ENCODE assay signal across 18 cellular contexts in genomic region chr12:123748171-123748570, GRCh38. TPM values are rescaled to one million over a fixed set of nuclear protein-coding genes. Genes with fewer than 3 reads are reported as not detected.
"Had no signal": no experiment of that assay in that cellular context is flagged by ENCODE, and none has a peak within 500 bp of the region (broad histone marks: within the 10 kb centered on the region; RNA-seq: fewer than 3 reads in every experiment).

No MANE protein-coding gene starts in this region.

- H3K27me3 ChIP-seq: esophagus muscularis mucosa, tibial artery, uterus had no signal

- H3K4me3 ChIP-seq: coronary artery, esophagus muscularis mucosa, tibial artery, uterus had no signal

- H3K4me1 ChIP-seq: esophagus muscularis mucosa, uterus had no signal

- ATAC-seq: activated CD8-positive, alpha-beta memory T cell treated with anti-CD3 and anti-CD28 coated beads, Interleukin-2, amount 10 ng/mL, durations not matched to agents 7 days and 5 days; left lobe of liver had no signal

- H3K27ac Mint-ChIP-seq: activated CD4-positive, alpha-beta memory T cell treated with anti-CD3 and anti-CD28 coated beads for 36 hours; activated CD8-positive, alpha-beta memory T cell treated with anti-CD3 and anti-CD28 coated beads, Interleukin-2, amount 10 ng/mL, durations not matched to agents 7 days and 5 days had no signal

- H3K9me3 Mint-ChIP-seq: activated CD4-positive, alpha-beta memory T cell treated with anti-CD3 and anti-CD28 coated beads for 36 hours; brain; central memory CD8-positive, alpha-beta T cell; naive B cell had no signal

- H3K4me1 Mint-ChIP-seq: brain had no signal

- H3K27ac ChIP-seq: coronary artery, esophagus muscularis mucosa, tibial artery, uterus had no signal

- DNase-seq: activated CD4-positive, alpha-beta memory T cell treated with anti-CD3 and anti-CD28 coated beads for 36 hours; activated CD4-positive, alpha-beta T cell treated with anti-CD3 and anti-CD28 coated beads for 1 hour; activated CD8-positive, alpha-beta memory T cell treated with anti-CD3 and anti-CD28 coated beads, Interleukin-2, amount 10 ng/mL, durations not matched to agents 7 days and 5 days; activated gamma-delta T cell; activated T-cell treated with anti-CD3 and anti-CD28 coated beads, Interleukin-2, amount 50 U/mL, for 1 hour; hippocampal formation; naive B cell; stimulated activated CD4-positive, alpha-beta T cell treated with anti-CD3 and anti-CD28 coated beads, Interleukin-2, amount 100 ng/mL, for 24 hours; tibial artery; uterus had no signal

- H3K36me3 ChIP-seq: uterus had no signal

- H3K4me3 Mint-ChIP-seq: activated CD4-positive, alpha-beta memory T cell treated with anti-CD3 and anti-CD28 coated beads for 36 hours; activated CD8-positive, alpha-beta memory T cell treated with anti-CD3 and anti-CD28 coated beads, Interleukin-2, amount 10 ng/mL, durations not matched to agents 7 days and 5 days; activated naive CD8-positive, alpha-beta T cell; brain; central memory CD8-positive, alpha-beta T cell; naive B cell had no signal

- H3K27me3 Mint-ChIP-seq: activated CD4-positive, alpha-beta memory T cell treated with anti-CD3 and anti-CD28 coated beads for 36 hours; activated CD8-positive, alpha-beta memory T cell treated with anti-CD3 and anti-CD28 coated beads, Interleukin-2, amount 10 ng/mL, durations not matched to agents 7 days and 5 days; activated naive CD8-positive, alpha-beta T cell; brain; central memory CD8-positive, alpha-beta T cell; naive B cell had no signal

RNA-seq across cellular contexts. Expression of gene DNAH10, which starts 13.9 kb away (rescaled TPM):
- total RNA-seq: glomerular endothelial cell, lung microvascular endothelial cell had no signal
